ENCODE assay signal across 1 cellular context in genomic region chr19:3471954-3472655, GRCh38.
TF ChIP-seq lines count a peak whose summit lies in the region.

No MANE protein-coding gene starts in this region.

TF ChIP-seq in HEK293, 187 proteins besides CTCF, POLR2A, EP300 and RAD21 (continued from another document):
- TF ChIP-seq ZNF555 (tag by site-specific recombination; conservative IDR thresholded peaks at IDR 0.05) = no peak
- peak; percentile 66 for TF ChIP-seq ZFHX2 (tag by site-specific recombination; conservative IDR thresholded peaks at IDR 0.05)
- TF ChIP-seq KLF17 (tag by site-specific recombination; IDR thresholded peaks at IDR 0.05) = peak; percentile 81; the same call in 1 of the 2 replicates
- TF ChIP-seq SETDB1 (IDR thresholded peaks at IDR 0.05; ENCODE audit: insufficient read length, low read length) = no peak
- TF ChIP-seq ZNF639 (tag by site-specific recombination; IDR thresholded peaks at IDR 0.05) = peak; percentile 34; the same call in 1 of the 2 replicates
- TF ChIP-seq TRIM28 (IDR thresholded peaks at IDR 0.05; ENCODE audit: borderline replicate concordance, low read length) = no peak
- no peak for TF ChIP-seq OSR2 (tag by site-specific recombination; IDR thresholded peaks at IDR 0.05)
- no peak for TF ChIP-seq ZNF48 (tag by site-specific recombination; IDR thresholded peaks at IDR 0.05)
- no peak for TF ChIP-seq ZSCAN5A (tag by site-specific recombination; IDR thresholded peaks at IDR 0.05)
- TF ChIP-seq ZNF843 (tag by site-specific recombination; IDR thresholded peaks at IDR 0.05) = no peak
- TF ChIP-seq ZNF660 (tag by site-specific recombination; IDR thresholded peaks at IDR 0.05) = no peak
- no peak for TF ChIP-seq ZNF174 (tag by site-specific recombination; IDR thresholded peaks at IDR 0.05)
- no peak for TF ChIP-seq ZBTB6 (tag by site-specific recombination; IDR thresholded peaks at IDR 0.05)
- TF ChIP-seq KLF1 (tag by site-specific recombination; IDR thresholded peaks at IDR 0.05) = no peak
- no peak for TF ChIP-seq ZNF792 (tag by site-specific recombination; IDR thresholded peaks at IDR 0.05)
- no peak for TF ChIP-seq ZNF223 (tag by site-specific recombination; IDR thresholded peaks at IDR 0.05)
- TF ChIP-seq ZNF776 (tag by site-specific recombination; IDR thresholded peaks at IDR 0.05; ENCODE audit: borderline replicate concordance) = no peak
- TF ChIP-seq ZNF248 (tag by site-specific recombination; IDR thresholded peaks at IDR 0.05) = no peak
- TF ChIP-seq WT1 (tag by site-specific recombination; IDR thresholded peaks at IDR 0.05) = no peak
- TF ChIP-seq ZBTB10 (tag by site-specific recombination; IDR thresholded peaks at IDR 0.05) = peak; percentile 64; the same call in 1 of the 2 replicates
- no peak for TF ChIP-seq ZNF692 (tag by site-specific recombination; IDR thresholded peaks at IDR 0.05)
- no peak for TF ChIP-seq ZNF571 (tag by site-specific recombination; IDR thresholded peaks at IDR 0.05)
- no peak for TF ChIP-seq ZIC2 (tag by site-specific recombination; IDR thresholded peaks at IDR 0.05)
- no peak for TF ChIP-seq ZNF785 (tag by site-specific recombination; IDR thresholded peaks at IDR 0.05)
- no peak for TF ChIP-seq ZBTB21 (tag by site-specific recombination; IDR thresholded peaks at IDR 0.05)
- TF ChIP-seq PATZ1 (tag by site-specific recombination; IDR thresholded peaks at IDR 0.05) = peak; percentile 87
- TF ChIP-seq ZNF148 (tag by site-specific recombination; IDR thresholded peaks at IDR 0.05; ENCODE audit: borderline replicate concordance) = no peak
- TF ChIP-seq ZNF2 (tag by site-specific recombination; IDR thresholded peaks at IDR 0.05) = 0 out of 2 replicates have a peak, but pooled peaks have one; percentile 32
- TF ChIP-seq ZNF600 (tag by site-specific recombination; IDR thresholded peaks at IDR 0.05) = no peak
- no peak for TF ChIP-seq ZNF362 (tag by site-specific recombination; IDR thresholded peaks at IDR 0.05)
- TF ChIP-seq HOXA7 (CRISPR knock-in tag; IDR thresholded peaks at IDR 0.05; ENCODE audit: borderline replicate concordance) = no peak
- no peak for TF ChIP-seq AEBP2 (tag by site-specific recombination; IDR thresholded peaks at IDR 0.05; ENCODE audit: borderline replicate concordance)
- TF ChIP-seq HIC1 (tag by site-specific recombination; IDR thresholded peaks at IDR 0.05) = no peak
- TF ChIP-seq GFI1B (tag by site-specific recombination; IDR thresholded peaks at IDR 0.05) = no peak
- no peak for TF ChIP-seq ZNF548 (tag by site-specific recombination; IDR thresholded peaks at IDR 0.05)
- TF ChIP-seq ZNF777 (tag by site-specific recombination; IDR thresholded peaks at IDR 0.05; ENCODE audit: borderline replicate concordance) = no peak
- TF ChIP-seq ZNF394 (tag by site-specific recombination; IDR thresholded peaks at IDR 0.05; ENCODE audit: borderline replicate concordance) = no peak
- TF ChIP-seq ZNF19 (tag by site-specific recombination; IDR thresholded peaks at IDR 0.05; ENCODE audit: low read depth) = no peak
- TF ChIP-seq ZBTB7A (tag by site-specific recombination; IDR thresholded peaks at IDR 0.05; ENCODE audit: low read depth) = peak; percentile 86; the same call in 1 of the 2 replicates
- TF ChIP-seq MEIS1 (CRISPR knock-in tag; IDR thresholded peaks at IDR 0.05; ENCODE audit: borderline replicate concordance) = no peak
- no peak for TF ChIP-seq BCL11B (tag by site-specific recombination; IDR thresholded peaks at IDR 0.05; ENCODE audit: low read depth)
- TF ChIP-seq ZBTB17 (tag by site-specific recombination; IDR thresholded peaks at IDR 0.05) = no peak
- no peak for TF ChIP-seq ZNF416 (tag by site-specific recombination; IDR thresholded peaks at IDR 0.05)
